9 cellular contexts compared by ENCODE assay signal in genomic region chr15:40100133-40100946, GRCh38. TPM values are rescaled to one million over a fixed set of nuclear protein-coding genes. Genes with fewer than 3 reads are reported as not detected.
DNase-seq lines count a peak whose midpoint lies in the region; TF ChIP-seq lines count a peak whose summit lies in the region.
"Had no signal": no experiment of that assay in that cellular context is flagged by ENCODE, and none has a peak within 500 bp of the region (broad histone marks: within the 10 kb centered on the region; RNA-seq: fewer than 3 reads in every experiment).

No MANE protein-coding gene starts in this region.

- H3K4me3 ChIP-seq in NB4 (ENCODE audit: low read depth, low read length): no peak overlapping the region
- no peak overlapping the region for H3K4me3 ChIP-seq in coronary artery
- H3K4me3 ChIP-seq in skeletal muscle tissue (ENCODE audit: low read length in 3 of 3): peak overlapping the region in 1 of 3 donors; percentile 41

- no peak for TF ChIP-seq CTCF in NB4 (IDR thresholded peaks at IDR 0.05; ENCODE audit: low read depth, low read length)
- TF ChIP-seq CTCF in coronary artery (IDR thresholded peaks at IDR 0.05): no peak

- DNase-seq in NCI-H2171 treated with DMSO at 0.1 percent for 48 hours (lab: John Stamatoyannopoulos, UW): peak; percentile 51
- no peak for DNase-seq in NCI-H2171 (lab: John Stamatoyannopoulos, UW)
- peak; percentile 75 for DNase-seq in NB4 (ENCODE audit: low read depth)
- no peak for DNase-seq in coronary artery (ENCODE audit: low spot score)
- no peak for DNase-seq in G401 (ENCODE audit: low spot score)
- no peak for DNase-seq in caudate nucleus (lab: John Stamatoyannopoulos, UW)
- no peak for DNase-seq in Ammon's horn (ENCODE audit: low spot score)
- DNase-seq: central memory CD4-positive, alpha-beta T cell had no signal

- no peak for TF ChIP-seq POLR2A in NB4 (IDR thresholded peaks at IDR 0.05; ENCODE audit: extremely low read depth, insufficient read length)

- H3K27me3 ChIP-seq in skeletal muscle tissue (ENCODE audit: control insufficient read depth in 3 of 3, insufficient read depth in 3 of 3, low read length in 3 of 3): no peaks in the 10 kb centered on the region

- no peaks in the 10 kb centered on the region for H3K9me3 ChIP-seq in skeletal muscle tissue (ENCODE audit: control insufficient read depth in 3 of 3, low read length in 3 of 3)

- H3K27ac ChIP-seq in coronary artery (peak overlapping the region; percentile 73 to 88), skeletal muscle tissue (ENCODE audit: low read depth, low read length) (peak overlapping the region; percentile 98), caudate nucleus (ENCODE audit: low read depth, low read length) (no peak overlapping the region)

- peaks cover 87 to 99% (median 98%) of the 10 kb centered on the region in 3 donors for H3K4me1 ChIP-seq in skeletal muscle tissue (ENCODE audit: control insufficient read depth in 3 of 3, insufficient read depth in 3 of 3, low read length in 3 of 3)

- H3K9ac ChIP-seq in skeletal muscle tissue (ENCODE audit: low read depth in 1 of 3, low read length in 3 of 3): peak overlapping the region; percentile 15 to 68 (median 24)

- in situ Hi-C loops in G401 (cut with HindIII; ENCODE audit: low sequenced_read_pairs): no loop called here

- H3K36me3 ChIP-seq in skeletal muscle tissue (ENCODE audit: control insufficient read depth in 3 of 3, insufficient read depth in 3 of 3, low read length in 3 of 3): peaks cover 0 to 6% (median 2%) of the 10 kb centered on the region in 3 donors

RNA-seq across cellular contexts. Expression of gene BMF, which starts 8.3 kb away (rescaled TPM):
- total RNA-seq in skeletal muscle tissue: 8.4 TPM
- 8.1 and 14.3 TPM in 2 replicates for total RNA-seq in G401 (2014; rRNA removed; shearing (Covaris generic))

Comparison
In these comparisons a context has a peak if more than half of its experiments do, and no peak if none do; other contexts are left out.
1. DNase-seq: peak in NCI-H2171 treated with DMSO at 0.1 percent for 48 hours (single experiment) and NB4 (single experiment); none in NCI-H2171 (single experiment), coronary artery (single experiment), G401 (single experiment), caudate nucleus (0 of 61) and Ammon's horn (single experiment).